In the genomic region with DNA sequence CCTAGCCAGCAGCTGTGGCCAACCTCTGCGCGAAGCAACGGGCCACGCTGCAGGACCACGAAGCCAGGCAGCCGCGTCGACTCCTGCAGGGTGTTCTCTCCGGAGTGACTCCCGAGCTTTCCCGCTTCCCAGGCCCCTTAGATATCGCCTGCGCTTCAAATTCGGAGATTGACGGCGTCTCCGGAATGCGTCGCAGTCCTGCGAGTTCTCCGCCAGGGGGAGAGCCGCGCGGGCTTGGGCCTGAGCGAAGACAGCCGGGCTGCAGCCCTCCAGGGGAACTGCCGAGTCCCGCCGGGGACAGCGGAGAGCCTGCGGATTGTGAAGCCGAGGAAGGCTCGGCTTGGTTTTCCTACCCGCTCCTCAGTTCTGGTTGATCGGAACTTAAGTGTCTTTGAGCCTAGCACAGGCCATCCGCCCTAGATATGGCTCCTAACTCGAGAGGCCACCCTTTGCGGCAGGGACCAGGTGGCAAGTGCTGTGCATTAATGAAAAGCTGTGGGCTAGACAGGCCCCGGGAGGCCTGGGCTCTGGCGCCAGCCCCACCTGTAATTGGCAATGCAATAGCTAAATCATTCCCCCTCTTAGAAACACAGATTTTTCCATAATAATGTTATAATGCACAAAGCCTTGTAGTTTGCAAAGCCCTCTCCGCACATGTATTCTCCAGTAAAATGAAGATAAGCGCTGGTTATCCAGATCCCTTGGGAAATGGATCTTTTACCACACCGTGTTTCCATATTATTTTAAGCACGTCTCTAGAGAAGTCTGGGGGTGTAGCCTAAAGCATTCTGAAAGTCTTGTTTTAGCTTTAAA, we compare ENCODE assay signal across 8 cellular contexts. TPM values are rescaled to one million over a fixed set of nuclear protein-coding genes. Genes with fewer than 3 reads are reported as not detected.
A peak's percentile ranks its signal among the peaks of the same experiment; 100 is the strongest.
DNase-seq lines count a peak whose midpoint lies in the region; ATAC-seq and TF ChIP-seq lines count a peak whose summit lies in the region.

No MANE protein-coding gene starts in this region.

- no peaks in the 10 kb centered on the region for H4K20me1 ChIP-seq in smooth muscle cell (ENCODE audit: low read depth)

- peak overlapping the region; percentile 2 for H3K27ac ChIP-seq in smooth muscle cell (ENCODE audit: low read depth)

- H2AFZ ChIP-seq in smooth muscle cell (ENCODE audit: low read depth): peak overlapping the region; percentile 95

- TF ChIP-seq CTCF in WI38 (IDR thresholded peaks at IDR 0.05; ENCODE audit: low read depth, low read length) (peak; percentile 78), cardiac fibroblast (IDR thresholded peaks at IDR 0.05; ENCODE audit: low read depth, low read length) (peak; percentile 95), smooth muscle cell (IDR thresholded peaks at IDR 0.05; ENCODE audit: borderline replicate concordance, insufficient read depth, poor library complexity, severe bottlenecking) (peak; percentile 76)

- peaks cover 0 to 10% (median 8%) of the 10 kb centered on the region in 3 donors for H3K27me3 Mint-ChIP-seq in immature natural killer cell (ENCODE audit: low read depth in 3 of 3)

- peaks cover 13% of the 10 kb centered on the region for H3K27me3 ChIP-seq in smooth muscle cell (ENCODE audit: low read depth)

- H3K4me1 ChIP-seq in smooth muscle cell (ENCODE audit: low read depth): peaks cover 3% of the 10 kb centered on the region

- H3K4me1 Mint-ChIP-seq in immature natural killer cell: peaks cover 19 to 24% of the 10 kb centered on the region in 2 donors

- H3K27ac Mint-ChIP-seq in immature natural killer cell: peak overlapping the region in 1 of 6 donors; percentile 69

- ATAC-seq in GM18517 (IDR thresholded peaks at IDR 0.05; ENCODE audit: unreplicated experiment): peak; percentile 90
- peak; percentile 84 for ATAC-seq in HG03064 (IDR thresholded peaks at IDR 0.05; ENCODE audit: low read depth, unreplicated experiment)

- H3K36me3 ChIP-seq in smooth muscle cell (ENCODE audit: low read depth): no peaks in the 10 kb centered on the region

- H3K4me3 ChIP-seq in WI38 (ENCODE audit: low read depth, low read length): peak overlapping the region; percentile 68
- H3K4me3 ChIP-seq in cardiac fibroblast (replicated peaks in 1 of 2; ENCODE audit: low read depth in 2 of 2, low read length in 2 of 2): peak overlapping the region; percentile 75
- peak overlapping the region; percentile 68 for H3K4me3 ChIP-seq in smooth muscle cell

- no peak overlapping the region for H3K9ac ChIP-seq in smooth muscle cell (ENCODE audit: low read depth)

- H3K36me3 Mint-ChIP-seq in immature natural killer cell: no peaks in the 10 kb centered on the region

- peak overlapping the region; percentile 78 to 87 (median 79) for H3K4me3 Mint-ChIP-seq in immature natural killer cell

- H3K79me2 ChIP-seq in smooth muscle cell (ENCODE audit: low read depth): no peaks in the 10 kb centered on the region

- peak; percentile 40 for DNase-seq in 8988T
- peak; percentile 97 for DNase-seq in NCI-H2107 (lab: John Stamatoyannopoulos, UW)
- DNase-seq in cardiac fibroblast (ENCODE audit: low read depth in 2 of 2): peak; percentile 88
- DNase-seq in immature natural killer cell: peak; percentile 46 to 58 (median 49)
- DNase-seq in smooth muscle cell (lab: John Stamatoyannopoulos, UW; ENCODE audit: unreplicated experiment): peak; percentile 66

- no peaks in the 10 kb centered on the region for H3K9me3 Mint-ChIP-seq in immature natural killer cell

- H3K4me2 ChIP-seq in smooth muscle cell: peak overlapping the region; percentile 91

- H3K9me3 ChIP-seq in smooth muscle cell (replicated peaks; ENCODE audit: low read depth): no peaks in the 10 kb centered on the region

- 10% methylated on average over 43 of the region's 44 CpGs for WGBS in smooth muscle cell (ENCODE audit: low lambda C conversion rate)

- H3F3A ChIP-seq in smooth muscle cell (ENCODE audit: low read depth): peaks cover 18% of the 10 kb centered on the region

RNA-seq across cellular contexts. Expression of a gene that starts 0.9 kb away (rescaled TPM):
- not detected for polyA plus RNA-seq in immature natural killer cell
- 6.1 and 6.8 TPM in 2 replicates for total RNA-seq in smooth muscle cell
- polyA plus RNA-seq in smooth muscle cell: 1.4 and 1.8 TPM in 2 replicates

Comparison
In these comparisons a context has a peak if more than half of its experiments do, and no peak if none do; other contexts are left out.
1. Peak in every context shown above with its lines: DNase-seq, ATAC-seq, H3K4me3 ChIP-seq and H3K27ac ChIP-seq.
2. DNase-seq: peak in every context shown above with its lines; median percentile 97 in NCI-H2107; 88 in cardiac fibroblast; 66 in smooth muscle cell; 49 in immature natural killer cell; 40 in 8988T.